20 cellular contexts compared by ENCODE assay signal in genomic region chr4:78721739-78722138, GRCh38. TPM values are rescaled to one million over a fixed set of nuclear protein-coding genes. Genes with fewer than 3 reads are reported as not detected.
DNase-seq lines count a peak whose midpoint lies in the region; ATAC-seq, FAIRE-seq and TF ChIP-seq lines count a peak whose summit lies in the region.
"Had no signal": no experiment of that assay in that cellular context is flagged by ENCODE, and none has a peak within 500 bp of the region (broad histone marks: within the 10 kb centered on the region; RNA-seq: fewer than 3 reads in every experiment).

No MANE protein-coding gene starts in this region.

- H3K4me1 ChIP-seq in OCI-LY1 (ENCODE audit: insufficient read depth, low read length, severe bottlenecking) (peaks cover 15% of the 10 kb centered on the region), endothelial cell of umbilical vein (ENCODE audit: control insufficient read depth, extremely low read depth, insufficient read depth, low read length) (peaks cover 19% of the 10 kb centered on the region), neural progenitor cell (peaks cover 10% of the 10 kb centered on the region), BE2C (no peaks in the 10 kb centered on the region)
- H3K4me1 ChIP-seq: tibial artery had no signal

- H3K79me2 ChIP-seq in OCI-LY1 (ENCODE audit: insufficient read depth, low read length) (no peaks in the 10 kb centered on the region), endothelial cell of umbilical vein (ENCODE audit: control insufficient read depth, insufficient read depth, low read length) (no peaks in the 10 kb centered on the region), neural progenitor cell (ENCODE audit: low read depth) (no peaks in the 10 kb centered on the region)

- POLR2A ChIA-PET in endothelial cell of umbilical vein (lab: Charles Lee): no interaction called here

- H3F3A ChIP-seq in OCI-LY1 (ENCODE audit: insufficient read depth, low read length) (no peaks in the 10 kb centered on the region), neural progenitor cell (ENCODE audit: low read depth) (no peaks in the 10 kb centered on the region)

- dilution Hi-C loops in endothelial cell of umbilical vein (cut with MboI; ENCODE audit: extremely low pct_ligation_motif_present, low sequenced_read_pairs): no loop called here

- H3K4me3 Mint-ChIP-seq in neural progenitor cell (no peak overlapping the region), osteocyte (ENCODE audit: unreplicated experiment) (no peak overlapping the region)

- H3K27ac Mint-ChIP-seq in neural progenitor cell: peak overlapping the region; percentile 29
- no peak overlapping the region for H3K27ac Mint-ChIP-seq in osteocyte (ENCODE audit: unreplicated experiment)

- no peaks in the 10 kb centered on the region for H3K9me3 ChIP-seq in OCI-LY1 (ENCODE audit: low read length)
- H3K9me3 ChIP-seq in endothelial cell of umbilical vein (replicated peaks; ENCODE audit: control insufficient read depth, insufficient read depth, low read length): no peaks in the 10 kb centered on the region
- no peaks in the 10 kb centered on the region for H3K9me3 ChIP-seq in neural progenitor cell (ENCODE audit: low read depth)
- no peaks in the 10 kb centered on the region for H3K9me3 ChIP-seq in BE2C
- H3K9me3 ChIP-seq: Peyer's patch, tibial artery had no signal

- H2AFZ ChIP-seq in OCI-LY1 (ENCODE audit: low read length): peak overlapping the region; percentile 85
- peak overlapping the region; percentile 61 for H2AFZ ChIP-seq in endothelial cell of umbilical vein (ENCODE audit: low read depth, low read length)
- H2AFZ ChIP-seq in neural progenitor cell (replicated peaks): peak overlapping the region; percentile 81

- no peaks in the 10 kb centered on the region for H3K36me3 ChIP-seq in OCI-LY1 (ENCODE audit: insufficient read depth, low read length)
- H3K36me3 ChIP-seq in endothelial cell of umbilical vein (ENCODE audit: control insufficient read depth in 2 of 2, extremely low read depth in 1 of 2, insufficient read depth in 2 of 2, low read length in 2 of 2): no peaks in the 10 kb centered on the region
- H3K36me3 ChIP-seq in neural progenitor cell: no peaks in the 10 kb centered on the region
- no peaks in the 10 kb centered on the region for H3K36me3 ChIP-seq in BE2C
- H3K36me3 ChIP-seq: brain microvascular endothelial cell, Peyer's patch, tibial artery had no signal

- H3K9me3 Mint-ChIP-seq in neural progenitor cell (peaks cover 5% of the 10 kb centered on the region), osteocyte (ENCODE audit: unreplicated experiment) (no peaks in the 10 kb centered on the region)
- H3K9me3 Mint-ChIP-seq: activated T-helper 1 cell treated with anti-CD3 and anti-CD28 coated beads, Interleukin-12 subunit alpha, Interleukin-12 subunit beta, Interleukin-2, Interleukin-4 antibody, amounts not matched to agents 30 ng/mL and 10 ng/mL and 1 ng/mL, durations not matched to agents 14 hours and 24 hours and 36 hours had no signal

- peaks cover 3% of the 10 kb centered on the region for H3K27me3 Mint-ChIP-seq in neural progenitor cell (ENCODE audit: insufficient read depth, low read depth)
- no peaks in the 10 kb centered on the region for H3K27me3 Mint-ChIP-seq in osteocyte (ENCODE audit: unreplicated experiment)

- no peak for DNase-seq in endothelial cell of umbilical vein (ENCODE audit: low read depth, low spot score)
- no peak for DNase-seq in neural progenitor cell (ENCODE audit: low spot score)
- DNase-seq in osteocyte (ENCODE audit: extremely low spot score, unreplicated experiment): no peak
- DNase-seq in NCI-H2107 (lab: John Stamatoyannopoulos, UW): no peak
- DNase-seq in BE2C: no peak
- DNase-seq: brain microvascular endothelial cell, DND-41, foreskin fibroblast, GOT3, hippocampal formation, NCI-H146, retina had no signal

- no peaks in the 10 kb centered on the region for H3K9me1 ChIP-seq in endothelial cell of umbilical vein (replicated peaks; ENCODE audit: control insufficient read depth, extremely low read depth, insufficient read depth, low read length)

- FAIRE-seq in endothelial cell of umbilical vein (lab: Jason Lieb, UNC): no peak

- ATAC-seq in GM21717 (IDR thresholded peaks at IDR 0.05; ENCODE audit: unreplicated experiment) (peak; percentile 17), GM18907 (IDR thresholded peaks at IDR 0.05; ENCODE audit: unreplicated experiment) (no peak)

- no peak overlapping the region for H3K4me2 ChIP-seq in OCI-LY1 (ENCODE audit: low read length)
- peak overlapping the region; percentile 39 for H3K4me2 ChIP-seq in endothelial cell of umbilical vein (ENCODE audit: insufficient read depth, low read length)
- H3K4me2 ChIP-seq in neural progenitor cell: no peak overlapping the region

- H3K4me1 Mint-ChIP-seq in neural progenitor cell (peaks cover 23% of the 10 kb centered on the region), osteocyte (ENCODE audit: unreplicated experiment) (no peaks in the 10 kb centered on the region)

- CTCF ChIA-PET in endothelial cell of umbilical vein (lab: Charles Lee): interaction anchor here (0.7 to 1.9 kb wide), 4 partner anchors 24 to 99 kb away, joined by 3 to 5 read pairs (median 3); no protein-coding TSS in a partner anchor

- H3K27ac ChIP-seq in OCI-LY1 (ENCODE audit: low read depth, low read length, poor library complexity, severe bottlenecking) (no peak overlapping the region), endothelial cell of umbilical vein (ENCODE audit: insufficient read depth, low read depth, low read length) (no peak overlapping the region), neural progenitor cell (no peak overlapping the region)
- H3K27ac ChIP-seq: brain microvascular endothelial cell, coronary artery, epithelial cell of prostate, Peyer's patch, tibial artery had no signal

- intact Hi-C loops in endothelial cell of umbilical vein (cut with micrococcal nuclease): loop anchor here (2.0 kb wide), 1 partner anchor 55 kb away; the partner anchor contains the start of gene BMP2K

- TF ChIP-seq CTCF in OCI-LY1 (IDR thresholded peaks at IDR 0.05; ENCODE audit: low read length) (no peak), endothelial cell of umbilical vein (IDR thresholded peaks at IDR 0.05; ENCODE audit: extremely low read depth in 1 of 2, insufficient read depth in 1 of 2, low read depth in 1 of 2, low read length in 2 of 2) (no peak), neural progenitor cell (IDR thresholded peaks at IDR 0.05) (no peak), osteocyte (IDR thresholded peaks at IDR 0.05) (no peak), BE2C (IDR thresholded peaks at IDR 0.05; ENCODE audit: low read depth, low read length) (no peak)

- no peak overlapping the region for H3K9ac ChIP-seq in OCI-LY1 (ENCODE audit: low read length)
- H3K9ac ChIP-seq in endothelial cell of umbilical vein (replicated peaks; ENCODE audit: extremely low read depth, insufficient read depth, low read length): no peak overlapping the region
- H3K9ac ChIP-seq in neural progenitor cell: no peak overlapping the region

- BruUV-seq in endothelial cell of umbilical vein (replicated peaks; lab: Mats Ljungman, UMichigan): no TSS peak

- no peak for TF ChIP-seq POLR2A in endothelial cell of umbilical vein (IDR thresholded peaks at IDR 0.05; ENCODE audit: low read depth, low read length)

- no peaks in the 10 kb centered on the region for H4K20me1 ChIP-seq in OCI-LY1 (ENCODE audit: insufficient read depth, low read length)
- no peaks in the 10 kb centered on the region for H4K20me1 ChIP-seq in endothelial cell of umbilical vein (replicated peaks; ENCODE audit: control insufficient read depth, extremely low read depth, insufficient read depth, low read length)
- H4K20me1 ChIP-seq in neural progenitor cell (ENCODE audit: low read depth): no peaks in the 10 kb centered on the region

- H3K36me3 Mint-ChIP-seq in neural progenitor cell (no peaks in the 10 kb centered on the region), osteocyte (ENCODE audit: unreplicated experiment) (no peaks in the 10 kb centered on the region)

- no peaks in the 10 kb centered on the region for H3K9me2 ChIP-seq in OCI-LY1 (ENCODE audit: low read depth, low read length)

- H3K4me3 ChIP-seq in OCI-LY1 (ENCODE audit: low read depth, low read length, poor library complexity, severe bottlenecking) (no peak overlapping the region), endothelial cell of umbilical vein (replicated peaks in 1 of 3; ENCODE audit: insufficient read depth in 1 of 3, low read depth in 1 of 3, low read length in 3 of 3) (no peak overlapping the region), neural progenitor cell (no peak overlapping the region), BE2C (ENCODE audit: low read depth, low read length) (no peak overlapping the region)
- H3K4me3 ChIP-seq: coronary artery, Peyer's patch, tibial artery had no signal

- H3K27me3 ChIP-seq in OCI-LY1 (ENCODE audit: insufficient read depth, low read length): no peaks in the 10 kb centered on the region
- no peaks in the 10 kb centered on the region for H3K27me3 ChIP-seq in endothelial cell of umbilical vein (ENCODE audit: control insufficient read depth in 2 of 2, insufficient read depth in 2 of 2, low read length in 2 of 2)
- H3K27me3 ChIP-seq in neural progenitor cell: no peaks in the 10 kb centered on the region
- H3K27me3 ChIP-seq in BE2C: no peaks in the 10 kb centered on the region
- H3K27me3 ChIP-seq: brain microvascular endothelial cell, Peyer's patch, tibial artery had no signal

TF ChIP-seq in endothelial cell of umbilical vein, 7 proteins besides CTCF, POLR2A, EP300 and RAD21 (continues in another document):
- no peak for TF ChIP-seq GATA2 (IDR thresholded peaks at IDR 0.05; ENCODE audit: insufficient read depth, insufficient read length, low read depth, low read length)
- TF ChIP-seq POLR2AphosphoS5 (IDR thresholded peaks at IDR 0.05; ENCODE audit: insufficient read depth, low read depth, low read length): no peak
- no peak for TF ChIP-seq JUN (IDR thresholded peaks at IDR 0.05; ENCODE audit: borderline replicate concordance, insufficient read depth, insufficient read length, low read depth)
- TF ChIP-seq MAX (IDR thresholded peaks at IDR 0.05; ENCODE audit: insufficient read depth, insufficient read length): no peak

RNA-seq across cellular contexts. Expression of gene BMP2K, which starts 54.4 kb away (rescaled TPM):
- 37.9 and 38.9 TPM in 2 replicates for total RNA-seq in endothelial cell of umbilical vein
- 14.9 and 16.1 TPM in 2 replicates for polyA plus RNA-seq in endothelial cell of umbilical vein
- 13.1 and 16.8 TPM in 2 replicates for polyA plus RNA-seq in endothelial cell of umbilical vein (2011; cell fraction: cytosol; rRNA removed)
- 60.9 and 70.7 TPM in 2 replicates for polyA plus RNA-seq in endothelial cell of umbilical vein (2011; cell fraction: nucleus; rRNA removed)
- 15.3 and 16.1 TPM in 2 replicates for polyA plus RNA-seq in endothelial cell of umbilical vein (2012)
- 43.5 and 55.3 TPM in 2 replicates for polyA minus RNA-seq in endothelial cell of umbilical vein
- polyA minus RNA-seq in endothelial cell of umbilical vein (2011; cell fraction: cytosol; rRNA and poly(A)+ RNA removed): 10.2 TPM
- 132 and 204 TPM in 2 replicates for polyA minus RNA-seq in endothelial cell of umbilical vein (2011; cell fraction: nucleus; rRNA and poly(A)+ RNA removed)
- total RNA-seq in neural progenitor cell (ENCODE audit: low replicate concordance): 34.4 and 62.0 TPM in 2 replicates
- 19.5 and 23.0 TPM in 2 replicates for total RNA-seq in osteocyte
- 2.8 TPM for polyA plus RNA-seq in BE2C (2012; ENCODE audit: insufficient read depth, insufficient read length, low read depth)
